In genomic region chr1:29822895-29823294, GRCh38 we compare ENCODE assay signal across 26 cellular contexts.
A peak's percentile ranks its signal among the peaks of the same experiment; 100 is the strongest.
DNase-seq lines count a peak whose midpoint lies in the region; ATAC-seq, FAIRE-seq and TF ChIP-seq lines count a peak whose summit lies in the region.
"Had no signal": no experiment of that assay in that cellular context is flagged by ENCODE, and none has a peak within 500 bp of the region (broad histone marks: within the 10 kb centered on the region; RNA-seq: fewer than 3 reads in every experiment).

No MANE protein-coding gene starts in this region.

- no peaks in the 10 kb centered on the region for H3K4me1 Mint-ChIP-seq in type B pancreatic cell (ENCODE audit: unreplicated experiment)
- H3K4me1 Mint-ChIP-seq: CD14-positive monocyte; CD8-positive, alpha-beta memory T cell had no signal

- no peaks in the 10 kb centered on the region for H3K36me3 ChIP-seq in bronchial epithelial cell (ENCODE audit: control insufficient read depth, insufficient read depth, low read length)
- H3K36me3 ChIP-seq: BE2C; BLaER1 treated with 17β-estradiol and CSF1 and Interleukin-3, amounts not matched to agents 10 nM and 100 nM had no signal

- TF ChIP-seq CTCF in bronchial epithelial cell (IDR thresholded peaks at IDR 0.05; ENCODE audit: insufficient read depth, low read length, severe bottlenecking), result no peak
- no peak for TF ChIP-seq CTCF in type B pancreatic cell (conservative IDR thresholded peaks at IDR 0.05)

- DNase-seq in activated CD8-positive, alpha-beta memory T cell treated with anti-CD3 and anti-CD28 coated beads, Interleukin-2, amount 50 U/mL, for 48 hours, result peak; percentile 18
- DNase-seq in activated CD8-positive, alpha-beta memory T cell treated with anti-CD3 and anti-CD28 coated beads, Interleukin-2, amount 50 U/mL, for 4 hours, result no peak
- no peak for DNase-seq in bronchial epithelial cell (ENCODE audit: low read depth)
- peak; percentile 50 for DNase-seq in left kidney (ENCODE audit: low read depth, low spot score)
- DNase-seq in type B pancreatic cell (ENCODE audit: extremely low spot score, unreplicated experiment), result peak; percentile 39
- no peak for DNase-seq in hippocampal formation (lab: John Stamatoyannopoulos, UW)
- no peak for DNase-seq in NCI-H2171 (lab: John Stamatoyannopoulos, UW)
- DNase-seq: 8988T; ACHN; AML-193; BE2C; CD4-positive, alpha-beta T cell; CD8-positive, alpha-beta memory T cell; DMS 273 treated with DMSO at 0.1 percent for 48 hours; DMS79; EL; GDM1; H9 had no signal

- no peak overlapping the region for H3K4me3 ChIP-seq in bronchial epithelial cell (ENCODE audit: low read depth, low read length)
- H3K4me3 ChIP-seq: A549; BLaER1 treated with 17β-estradiol and CSF1 and Interleukin-3, amounts not matched to agents 10 nM and 100 nM; GM12878; GM23338 had no signal

- peaks cover 4% of the 10 kb centered on the region for H3K9me3 Mint-ChIP-seq in type B pancreatic cell
- H3K9me3 Mint-ChIP-seq: CD4-positive, alpha-beta T cell had no signal

- H3K36me3 Mint-ChIP-seq in type B pancreatic cell, result no peaks in the 10 kb centered on the region
- H3K36me3 Mint-ChIP-seq: CD14-positive monocyte; CD8-positive, alpha-beta memory T cell had no signal

- ATAC-seq in esophagus mucosa, result no peak
- ATAC-seq: A549, GM12878, GM23338, HCT116 had no signal

- H3K27me3 Mint-ChIP-seq in type B pancreatic cell, result no peaks in the 10 kb centered on the region

- H3K27me3 ChIP-seq in bronchial epithelial cell (ENCODE audit: control insufficient read depth, insufficient read depth, low read length), result no peaks in the 10 kb centered on the region
- H3K27me3 ChIP-seq: BE2C; BLaER1 treated with 17β-estradiol and CSF1 and Interleukin-3, amounts not matched to agents 10 nM and 100 nM had no signal

- no peak overlapping the region for H3K27ac Mint-ChIP-seq in type B pancreatic cell
- H3K27ac Mint-ChIP-seq: CD14-positive monocyte; CD4-positive, alpha-beta T cell; CD8-positive, alpha-beta memory T cell; GM23338; H9 had no signal

- FAIRE-seq in bronchial epithelial cell (lab: Jason Lieb, UNC), result peak; percentile 18
- FAIRE-seq: A549, D721Med, GM12878 had no signal

- H3K4me3 Mint-ChIP-seq in type B pancreatic cell, result no peak overlapping the region
- H3K4me3 Mint-ChIP-seq: CD14-positive monocyte; CD4-positive, alpha-beta T cell; CD8-positive, alpha-beta memory T cell; GM23338; H9 had no signal

Comparison
In these comparisons a context has a peak if more than half of its experiments do, and no peak if none do; other contexts are left out.
1. DNase-seq: peak in activated CD8-positive, alpha-beta memory T cell treated with anti-CD3 and anti-CD28 coated beads, Interleukin-2, amount 50 U/mL, for 48 hours (single experiment), left kidney (single experiment) and type B pancreatic cell (single experiment); none in activated CD8-positive, alpha-beta memory T cell treated with anti-CD3 and anti-CD28 coated beads, Interleukin-2, amount 50 U/mL, for 4 hours (single experiment), bronchial epithelial cell (single experiment), hippocampal formation (0 of 2) and NCI-H2171 (single experiment).